ENCODE assay signal across 1 cellular context in genomic region chr20:61746147-61746646, GRCh38.
TF ChIP-seq lines count a peak whose summit lies in the region.

No MANE protein-coding gene starts in this region.

TF ChIP-seq in GM23338, 12 proteins besides CTCF, POLR2A, EP300 and RAD21:
- no peak for TF ChIP-seq ZNF462 (CRISPR knock-in tag; IDR thresholded peaks at IDR 0.05)
- no peak for TF ChIP-seq ZNF114 (CRISPR knock-in tag; IDR thresholded peaks at IDR 0.05)
- TF ChIP-seq EZH2 (IDR thresholded peaks at IDR 0.05; ENCODE audit: low read depth, unreplicated experiment): no peak
- TF ChIP-seq ZNF331 (CRISPR knock-in tag; IDR thresholded peaks at IDR 0.05; ENCODE audit: low read depth): no peak
- TF ChIP-seq ETS1 (IDR thresholded peaks at IDR 0.05): no peak
- TF ChIP-seq EZH2phosphoT487 (IDR thresholded peaks at IDR 0.05; ENCODE audit: unreplicated experiment): no peak
- no peak for TF ChIP-seq POLR2AphosphoS5 (IDR thresholded peaks at IDR 0.05; ENCODE audit: low read depth)
- no peak for TF ChIP-seq REST (IDR thresholded peaks at IDR 0.05; ENCODE audit: unreplicated experiment)
- no peak for TF ChIP-seq NANOG (IDR thresholded peaks at IDR 0.05; ENCODE audit: borderline replicate concordance)
- TF ChIP-seq CREB1 (CRISPR knock-in tag; IDR thresholded peaks at IDR 0.05; ENCODE audit: low read depth): no peak
- no peak for TF ChIP-seq STAT1 (IDR thresholded peaks at IDR 0.05; ENCODE audit: unreplicated experiment)
- TF ChIP-seq JUNB (IDR thresholded peaks at IDR 0.05; ENCODE audit: unreplicated experiment): no peak
